Comparison of ENCODE assay signal across 26 cellular contexts in the genomic region with DNA sequence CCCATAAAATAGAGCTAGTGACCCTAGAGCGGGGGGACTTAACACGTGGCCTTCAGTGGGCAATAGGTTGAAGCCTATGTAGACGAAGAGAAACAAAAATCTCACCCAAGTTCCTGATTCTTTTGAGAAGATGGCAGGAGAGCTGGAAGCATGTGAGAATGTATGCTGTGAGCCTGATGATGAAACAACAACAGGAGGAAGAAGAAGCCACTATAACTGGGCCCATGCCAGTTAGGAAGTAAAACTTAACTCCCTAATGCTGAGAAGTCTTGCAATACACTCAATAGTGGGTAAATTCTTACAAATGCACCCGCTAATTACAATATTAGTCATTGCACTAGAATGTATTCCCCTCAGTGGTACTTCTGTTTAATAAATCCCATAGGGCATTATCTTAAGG. TPM values are rescaled to one million over a fixed set of nuclear protein-coding genes. Genes with fewer than 3 reads are reported as not detected.
DNase-seq lines count a peak whose midpoint lies in the region; ATAC-seq and TF ChIP-seq lines count a peak whose summit lies in the region.
"Had no signal": no experiment of that assay in that cellular context is flagged by ENCODE, and none has a peak within 500 bp of the region (broad histone marks: within the 10 kb centered on the region; RNA-seq: fewer than 3 reads in every experiment).

No MANE protein-coding gene starts in this region.

- ATAC-seq in HG03175 (IDR thresholded peaks at IDR 0.05; ENCODE audit: unreplicated experiment) (no peak), GM21367 (IDR thresholded peaks at IDR 0.05; ENCODE audit: unreplicated experiment) (no peak)
- ATAC-seq: activated CD4-positive, alpha-beta T cell treated with anti-CD3 and anti-CD28 coated beads for 36 hours; activated CD8-positive, alpha-beta T cell treated with anti-CD3 and anti-CD28 coated beads, Interleukin-2, amount 10 ng/mL, durations not matched to agents 7 days and 5 days; activated naive CD4-positive, alpha-beta T cell treated with anti-CD3 and anti-CD28 coated beads, Interleukin-2, amount 50 U/mL, for 72 hours; left lung had no signal

- H3K36me3 ChIP-seq in endocrine pancreas (ENCODE audit: control insufficient read depth, insufficient read depth, low read length) (no peaks in the 10 kb centered on the region), spleen (no peaks in the 10 kb centered on the region)
- H3K36me3 ChIP-seq: left lung, ovary, thyroid gland had no signal

- DNase-seq in Kasumi-1 (lab: John Stamatoyannopoulos, UW) (peak; percentile 69 to 73), SKM-1 (lab: John Stamatoyannopoulos, UW; ENCODE audit: unreplicated experiment) (peak; percentile 47), spleen (no peak), DMS153 (lab: John Stamatoyannopoulos, UW) (no peak)
- DNase-seq: activated CD4-positive, alpha-beta T cell treated with anti-CD3 and anti-CD28 coated beads for 36 hours; activated CD8-positive, alpha-beta T cell treated with anti-CD3 and anti-CD28 coated beads, Interleukin-2, amount 10 ng/mL, durations not matched to agents 7 days and 5 days; C1 segment of cervical spinal cord; DMS53; endodermal cell; HCEC 1CT; Karpas-422; left lung; NCI-H446 treated with DMSO at 0.1 percent for 48 hours; NCI-H774; ovary; right cardiac atrium; RPMI8226; stimulated activated CD8-positive, alpha-beta memory T cell treated with anti-CD3 and anti-CD28 coated beads, Interleukin-4, amount 100 ng/mL, for 48 hours; thyroid gland had no signal

- 49 to 80% (median 61%) methylated on average over 4 of the region's 4 CpGs for WGBS in spleen, 5 donors

- H3K9me3 ChIP-seq in endocrine pancreas (ENCODE audit: control insufficient read depth, low read length) (no peaks in the 10 kb centered on the region), spleen (no peaks in the 10 kb centered on the region)
- H3K9me3 ChIP-seq: left lung, ovary, thyroid gland had no signal

- H3K9ac ChIP-seq in endocrine pancreas (ENCODE audit: control insufficient read depth, insufficient read depth, low read length) = no peak overlapping the region

- H3K4me1 ChIP-seq in endocrine pancreas (ENCODE audit: control insufficient read depth, insufficient read depth, low read length) (peaks cover 58% of the 10 kb centered on the region), spleen (no peaks in the 10 kb centered on the region)
- H3K4me1 ChIP-seq: left lung, thyroid gland had no signal

- no peak for TF ChIP-seq CTCF in spleen (IDR thresholded peaks at IDR 0.05 in 8 of 11, conservative IDR thresholded peaks at IDR 0.05 in 3 of 11)

- H3K4me3 ChIP-seq in endocrine pancreas (ENCODE audit: control insufficient read depth, insufficient read depth, low read length) = peak overlapping the region; percentile 3
- H3K4me3 ChIP-seq in spleen = peak overlapping the region in 5 of 8 donors; percentile 7 to 75 (median 64)
- H3K4me3 ChIP-seq: left lung, ovary, thyroid gland had no signal

- intact Hi-C loops in spleen (cut with DNase I; ENCODE audit: low total_unique reads) = no loop called here

- H3K27me3 ChIP-seq in endocrine pancreas (ENCODE audit: control insufficient read depth, insufficient read depth, low read length) (no peaks in the 10 kb centered on the region), spleen (replicated peaks in 1 of 7) (no peaks in the 10 kb centered on the region)
- H3K27me3 ChIP-seq: ovary, thyroid gland had no signal

- no peak for TF ChIP-seq POLR2A in spleen (IDR thresholded peaks at IDR 0.05)

- peak overlapping the region in 1 of 8 donors; percentile 4 for H3K27ac ChIP-seq in spleen
- H3K27ac ChIP-seq: left lung, ovary, thyroid gland, VCaP had no signal

RNA-seq across cellular contexts. Expression of gene PCDH17, which starts 9.0 kb away (rescaled TPM):
- total RNA-seq in spleen = 100 to 1,000 TPM; 140 to 240 (median 229) TPM
- 1 to 10 TPM; 2.7 to 9.1 (median 4.4) TPM for polyA plus RNA-seq in spleen
- total RNA-seq: activated CD4-positive, alpha-beta T cell treated with anti-CD3 and anti-CD28 coated beads for 36 hours; activated CD8-positive, alpha-beta T cell treated with anti-CD3 and anti-CD28 coated beads, Interleukin-2, amount 10 ng/mL, durations not matched to agents 7 days and 5 days; activated naive CD4-positive, alpha-beta T cell treated with anti-CD3 and anti-CD28 coated beads, Interleukin-2, amount 50 U/mL, for 72 hours; activated T-helper 2 cell treated with anti-CD3 and anti-CD28 coated beads, Interferon-gamma antibody, Interleukin-2, Interleukin-4, amounts not matched to agents 10 μg/mL and 5 μg/mL and 100 μg/mL, durations not matched to agents 14 hours and 24 hours and 36 hours had no signal
- polyA plus RNA-seq: AG04450 had no signal

Comparison
In these comparisons a context has a peak if more than half of its experiments do, and no peak if none do; other contexts are left out.
1. DNase-seq: peak in Kasumi-1 (2 of 2) and SKM-1 (single experiment); none in spleen (single experiment) and DMS153 (single experiment).